In the genomic region with DNA sequence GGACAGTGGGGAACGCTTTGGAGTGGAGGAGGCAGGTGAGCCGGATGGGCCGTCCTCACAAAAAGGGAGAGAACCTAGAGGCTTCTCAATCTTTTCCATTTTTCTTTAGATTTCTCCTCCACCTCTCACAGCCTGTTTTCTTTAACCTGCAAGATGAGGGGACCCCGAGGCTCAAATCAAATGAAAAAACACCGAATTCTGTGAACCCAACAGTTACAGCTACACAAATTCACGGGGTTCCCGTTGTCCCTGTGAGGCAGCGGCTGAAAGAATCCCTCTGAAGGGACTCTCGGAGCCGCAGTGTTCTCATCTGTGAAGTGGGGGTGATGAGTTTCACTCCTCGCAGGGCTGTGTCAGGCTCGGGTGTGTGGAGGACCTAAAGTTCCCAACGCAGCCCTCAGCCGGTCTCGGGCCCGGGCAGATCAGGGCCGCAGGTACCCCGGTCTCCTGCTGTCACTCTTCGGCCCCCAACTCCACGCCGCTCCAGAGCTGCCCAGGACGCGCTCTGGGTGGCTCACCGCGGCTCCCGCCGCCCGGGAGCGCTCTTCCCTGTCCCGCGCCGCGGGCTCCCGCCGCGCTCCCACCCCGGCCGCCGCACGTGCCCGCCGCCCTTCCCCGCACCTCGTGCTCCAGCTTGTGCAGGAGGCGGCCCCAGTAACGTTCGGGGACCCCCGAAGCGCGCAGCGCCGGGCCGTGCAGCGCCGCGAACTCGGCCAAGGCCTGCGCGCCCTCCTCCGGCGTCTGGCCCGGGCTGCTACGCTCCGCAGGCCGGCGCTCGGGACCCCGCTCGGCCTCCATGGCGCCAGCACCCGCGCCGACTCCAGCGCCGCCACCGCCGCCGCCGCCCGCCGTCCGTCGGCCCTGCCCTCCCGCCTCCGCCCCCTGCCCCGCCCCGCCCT, we compare ENCODE assay signal across 8 cellular contexts. TPM values are rescaled to one million over a fixed set of nuclear protein-coding genes. Genes with fewer than 3 reads are reported as not detected.
DNase-seq lines count a peak whose midpoint lies in the region; ATAC-seq and TF ChIP-seq lines count a peak whose summit lies in the region.

Gene TTLL12 (minus strand): TSS at position 863 of the 899 bp plus-strand sequence. CDS start 65 bp downstream, at position 798.

- in situ Hi-C loops in GM13976 (cut with MboI; ENCODE audit: low sequenced_read_pairs, unreplicated experiment), result no loop called here

- no peaks in the 10 kb centered on the region for H3K36me3 ChIP-seq in muscle layer of colon (ENCODE audit: insufficient read depth, low read length)

- H3K4me1 ChIP-seq in muscle layer of colon (ENCODE audit: insufficient read depth, low read length), result peaks cover 11% of the 10 kb centered on the region

- H3K27me3 ChIP-seq in muscle layer of colon (ENCODE audit: control insufficient read depth in 1 of 2, insufficient read depth in 2 of 2, low read length in 2 of 2), result no peaks in the 10 kb centered on the region

- TF ChIP-seq CTCF in GM13976 (IDR thresholded peaks at IDR 0.05; ENCODE audit: borderline replicate concordance, control extremely low read depth, extremely low read depth, insufficient read depth, missing control alignments), result no peak

- peak within 1 kb of the TSS; percentile 21 for H3K9ac ChIP-seq in muscle layer of colon (ENCODE audit: low read length)

- H3K4me3 ChIP-seq in muscle layer of colon (ENCODE audit: low read depth in 1 of 2, low read length in 2 of 2), result peak within 1 kb of the TSS; percentile 57 to 74

- H3K27ac ChIP-seq in muscle layer of colon (ENCODE audit: low read depth, low read length), result peak within 1 kb of the TSS; percentile 86

- no peaks in the 10 kb centered on the region for H3K9me3 ChIP-seq in muscle layer of colon (ENCODE audit: low read length)

- ATAC-seq in HG02571 (IDR thresholded peaks at IDR 0.05; ENCODE audit: unreplicated experiment), result peak; percentile 40
- peak; percentile 15 for ATAC-seq in esophagus mucosa
- ATAC-seq in HG03175 (IDR thresholded peaks at IDR 0.05; ENCODE audit: unreplicated experiment), result no peak

- DNase-seq in GM13976 (ENCODE audit: low spot score) (peak; percentile 92), NCI-H345 treated with DMSO at 0.1 percent for 48 hours (lab: John Stamatoyannopoulos, UW; ENCODE audit: unreplicated experiment) (peak; percentile 13), activated T-cell treated with anti-CD3 and anti-CD28 coated beads for 4 hours (peak; percentile 21)
- peak; percentile 62 for DNase-seq in stimulated activated CD8-positive, alpha-beta memory T cell treated with anti-CD3 and anti-CD28 coated beads, Interleukin-4, amount 100 ng/mL, for 48 hours

RNA-seq across cellular contexts. Expression of gene TTLL12, which starts in this region (rescaled TPM):
- total RNA-seq in esophagus mucosa, result 120 TPM

Comparison
In these comparisons a context has a peak if more than half of its experiments do, and no peak if none do; other contexts are left out.
1. DNase-seq: peak in every context shown above with its lines; median percentile 92 in GM13976; 62 in stimulated activated CD8-positive, alpha-beta memory T cell treated with anti-CD3 and anti-CD28 coated beads, Interleukin-4, amount 100 ng/mL, for 48 hours; 21 in activated T-cell treated with anti-CD3 and anti-CD28 coated beads for 4 hours; 13 in NCI-H345 treated with DMSO at 0.1 percent for 48 hours.